In the genomic region with DNA sequence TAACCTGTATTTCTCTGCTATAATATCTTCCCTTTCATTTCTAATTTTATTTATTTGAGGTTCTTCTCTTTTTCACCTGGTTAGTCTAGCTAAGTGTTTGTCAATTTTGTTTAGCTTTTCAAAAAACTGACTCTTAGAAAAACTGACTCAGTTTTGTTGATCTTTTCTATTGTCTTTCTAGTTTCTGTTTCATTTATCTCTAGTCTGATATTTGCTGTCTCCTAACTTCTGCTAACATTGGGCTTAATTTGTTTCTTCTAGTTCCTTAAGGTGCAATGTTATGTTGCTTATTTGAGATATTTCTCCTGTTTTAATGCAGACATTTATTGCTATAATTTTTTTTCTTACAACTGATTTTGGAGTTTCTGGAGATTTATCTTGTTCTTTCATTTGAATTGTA, we compare ENCODE assay signal across 25 cellular contexts.
"Had no signal": no experiment of that assay in that cellular context is flagged by ENCODE, and none has a peak within 500 bp of the region (broad histone marks: within the 10 kb centered on the region; RNA-seq: fewer than 3 reads in every experiment).

No MANE protein-coding gene starts in this region.

- H3K4me3 Mint-ChIP-seq: dendritic cell treated with granulocyte-macrophage colony-stimulating factor and Interleukin-4, amounts not matched to agents 40 ng/mL and 50 ng/mL, for 4 days; effector memory CD8-positive, alpha-beta T cell; endodermal cell had no signal

- H3K4me1 Mint-ChIP-seq: endodermal cell had no signal

- DNase-seq: colonic mucosa; cortex of kidney; dermis blood vessel endothelial cell; dorsolateral prefrontal cortex; effector CD4-positive, alpha-beta T cell; effector CD8-positive, alpha-beta T cell; effector memory CD4-positive, alpha-beta T cell; effector memory CD8-positive, alpha-beta T cell; endodermal cell; erythroblast; esophagus squamous epithelium; foreskin fibroblast; foreskin keratinocyte; foreskin melanocyte; gastrocnemius medialis; glutamatergic neuron; head of caudate nucleus; heart left ventricle; heart right ventricle had no signal

- H3K9me3 ChIP-seq: colonic mucosa, gastrocnemius medialis had no signal

- ATAC-seq: effector memory CD8-positive, alpha-beta T cell; esophagus mucosa; foreskin keratinocyte; gastrocnemius medialis; gastroesophageal sphincter; heart left ventricle; heart right ventricle had no signal

- H3K4me3 ChIP-seq: colonic mucosa, coronary artery, dorsolateral prefrontal cortex, esophagus muscularis mucosa, esophagus squamous epithelium, gastrocnemius medialis, gastroesophageal sphincter, heart left ventricle, heart right ventricle had no signal

- H3K4me1 ChIP-seq: colonic mucosa, esophagus muscularis mucosa, esophagus squamous epithelium, foreskin keratinocyte, gastrocnemius medialis, gastroesophageal sphincter, heart left ventricle, heart right ventricle had no signal

- H3K27ac Mint-ChIP-seq: dendritic cell treated with granulocyte-macrophage colony-stimulating factor and Interleukin-4, amounts not matched to agents 40 ng/mL and 50 ng/mL, for 4 days; effector memory CD8-positive, alpha-beta T cell; endodermal cell had no signal

- H3K27me3 ChIP-seq: colonic mucosa, dorsolateral prefrontal cortex, esophagus muscularis mucosa, esophagus squamous epithelium, foreskin keratinocyte, gastrocnemius medialis, gastroesophageal sphincter, heart left ventricle, heart right ventricle had no signal

- H3K36me3 ChIP-seq: colonic mucosa, esophagus muscularis mucosa, esophagus squamous epithelium, gastrocnemius medialis, gastroesophageal sphincter, heart left ventricle, heart right ventricle had no signal

- H3K27me3 Mint-ChIP-seq: dendritic cell treated with granulocyte-macrophage colony-stimulating factor and Interleukin-4, amounts not matched to agents 40 ng/mL and 50 ng/mL, for 4 days; effector memory CD8-positive, alpha-beta T cell had no signal

- H3K27ac ChIP-seq: colonic mucosa, coronary artery, dorsolateral prefrontal cortex, epithelial cell of prostate, esophagus muscularis mucosa, esophagus squamous epithelium, foreskin keratinocyte, gastrocnemius medialis, gastroesophageal sphincter, heart left ventricle, heart right ventricle had no signal
